Comparison of ENCODE assay signal across 10 cellular contexts in the genomic region with DNA sequence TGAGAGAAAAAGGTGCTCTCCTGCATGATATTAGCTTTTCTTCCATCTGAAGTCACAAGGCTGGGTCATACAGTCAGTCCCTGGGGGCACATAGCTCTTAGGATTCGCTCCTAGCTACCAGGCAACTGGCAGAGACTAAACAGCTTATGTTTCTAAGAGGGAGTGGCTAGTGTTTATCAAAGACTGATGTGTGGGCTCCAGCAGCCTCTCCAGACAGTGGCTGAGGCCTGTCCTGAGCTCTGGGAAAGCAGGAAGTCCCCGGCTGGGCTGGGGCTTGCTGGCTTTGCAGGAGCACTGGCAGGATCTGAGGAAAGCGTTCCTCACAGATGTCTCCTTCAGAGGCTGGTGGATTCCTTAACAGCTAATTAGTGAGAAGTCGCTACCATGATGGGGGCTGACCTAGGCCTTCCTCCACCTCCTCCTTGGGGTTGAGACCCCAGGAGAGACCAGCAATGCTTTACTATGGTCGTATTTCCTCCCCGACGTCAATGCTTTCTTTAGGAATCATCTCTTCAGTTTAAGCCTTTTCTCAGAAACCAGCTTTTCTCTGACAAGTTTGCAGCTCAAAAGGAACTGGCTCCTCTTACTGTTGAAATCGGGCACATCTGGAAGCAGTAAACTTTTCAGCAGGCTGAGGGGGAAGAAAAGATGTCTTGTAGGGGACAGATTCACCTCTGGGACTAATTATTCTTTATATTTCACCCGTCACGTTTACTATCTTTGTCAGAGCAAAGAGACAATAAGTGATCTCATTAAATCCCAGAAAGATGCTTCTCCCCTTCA. TPM values are rescaled to one million over a fixed set of nuclear protein-coding genes. Genes with fewer than 3 reads are reported as not detected.
DNase-seq lines count a peak whose midpoint lies in the region; ATAC-seq and TF ChIP-seq lines count a peak whose summit lies in the region.
"Had no signal": no experiment of that assay in that cellular context is flagged by ENCODE, and none has a peak within 500 bp of the region (broad histone marks: within the 10 kb centered on the region; RNA-seq: fewer than 3 reads in every experiment).

No MANE protein-coding gene starts in this region.

- H3K27ac Mint-ChIP-seq in CD8-positive, alpha-beta T cell, result no peak overlapping the region
- H3K27ac Mint-ChIP-seq: T-helper 1 cell treated with Interleukin-12 subunit alpha and Interleukin-12 subunit beta and Interleukin-4 antibody, amounts not matched to agents 30 μg/mL and 1 μg/mL, for 36 hours had no signal

- no peaks in the 10 kb centered on the region for H3K36me3 Mint-ChIP-seq in CD8-positive, alpha-beta T cell

- CTCF ChIA-PET in CD8-positive, alpha-beta T cell (lab: Charles Lee), result no interaction called here

- no peaks in the 10 kb centered on the region for H3K9me3 ChIP-seq in prostate gland
- H3K9me3 ChIP-seq in CD8-positive, alpha-beta T cell (ENCODE audit: low read length), result no peaks in the 10 kb centered on the region

- no peaks in the 10 kb centered on the region for H3K4me1 ChIP-seq in prostate gland (replicated peaks)
- H3K4me1 ChIP-seq in CD8-positive, alpha-beta T cell (ENCODE audit: insufficient read depth, low read length), result peaks cover 7% of the 10 kb centered on the region

- no peaks in the 10 kb centered on the region for H3K27me3 ChIP-seq in prostate gland (replicated peaks; ENCODE audit: insufficient read depth)
- peaks cover 10% of the 10 kb centered on the region for H3K27me3 ChIP-seq in CD8-positive, alpha-beta T cell (ENCODE audit: insufficient read depth, low read length)

- no peak overlapping the region for H3K4me3 Mint-ChIP-seq in CD8-positive, alpha-beta T cell
- H3K4me3 Mint-ChIP-seq: T-helper 1 cell treated with Interleukin-12 subunit alpha and Interleukin-12 subunit beta and Interleukin-4 antibody, amounts not matched to agents 30 μg/mL and 1 μg/mL, for 36 hours had no signal

- no peaks in the 10 kb centered on the region for H3K9me3 Mint-ChIP-seq in CD8-positive, alpha-beta T cell
- H3K9me3 Mint-ChIP-seq: T-helper 1 cell treated with Interleukin-12 subunit alpha and Interleukin-12 subunit beta and Interleukin-4 antibody, amounts not matched to agents 30 μg/mL and 1 μg/mL, for 36 hours had no signal

- in situ Hi-C loops in G401 (cut with HindIII; ENCODE audit: low sequenced_read_pairs), result no loop called here

- peak overlapping the region in 1 of 2 donors; percentile 13 for H3K27ac ChIP-seq in prostate gland
- H3K27ac ChIP-seq in CD8-positive, alpha-beta T cell (ENCODE audit: low read depth, low read length), result no peak overlapping the region

- ATAC-seq in CD8-positive, alpha-beta T cell, result no peak
- no peak for ATAC-seq in HG02759 (IDR thresholded peaks at IDR 0.05; ENCODE audit: unreplicated experiment)
- ATAC-seq in HG02884 (IDR thresholded peaks at IDR 0.05; ENCODE audit: unreplicated experiment), result no peak

- no peak overlapping the region for H3K4me3 ChIP-seq in prostate gland
- H3K4me3 ChIP-seq in CD8-positive, alpha-beta T cell (ENCODE audit: low read depth, low read length), result no peak overlapping the region

- intact Hi-C loops in prostate gland (cut with DNase I), result loop anchor here (5.0 kb wide), 1 partner anchor 58 kb away; no protein-coding TSS in a partner anchor
- intact Hi-C loops in CD8-positive, alpha-beta T cell (cut with DNase I, micrococcal nuclease), result no loop called here

- DNase-seq in G401 (ENCODE audit: low spot score) (peak; percentile 26), NCI-H69 (lab: John Stamatoyannopoulos, UW) (peak; percentile 85), fibroblast of the conjunctiva (ENCODE audit: low read depth) (peak; percentile 50), prostate gland (ENCODE audit: low spot score) (peak; percentile 35), SHP77 (lab: John Stamatoyannopoulos, UW) (no peak)
- DNase-seq in CD8-positive, alpha-beta T cell, result no peak
- DNase-seq: stimulated activated CD4-positive, alpha-beta T cell treated with anti-CD3 and anti-CD28 coated beads, Interleukin-15, amount 100 ng/mL, for 24 hours had no signal

- no peak for TF ChIP-seq CTCF in prostate gland (IDR thresholded peaks at IDR 0.05)
- TF ChIP-seq CTCF in CD8-positive, alpha-beta T cell (IDR thresholded peaks at IDR 0.05), result no peak

- H3K36me3 ChIP-seq in prostate gland, result no peaks in the 10 kb centered on the region
- no peaks in the 10 kb centered on the region for H3K36me3 ChIP-seq in CD8-positive, alpha-beta T cell (ENCODE audit: insufficient read depth, low read length)

- WGBS in prostate gland, result 35% methylated on average over 10 of the region's 10 CpGs

- H3K4me1 Mint-ChIP-seq in CD8-positive, alpha-beta T cell (ENCODE audit: low read depth), result peaks cover 5% of the 10 kb centered on the region

- POLR2A ChIA-PET in CD8-positive, alpha-beta T cell (lab: Charles Lee), result no interaction called here

- TF ChIP-seq POLR2A in prostate gland (IDR thresholded peaks at IDR 0.05), result no peak

- H3K27me3 Mint-ChIP-seq in CD8-positive, alpha-beta T cell (ENCODE audit: low read depth), result peaks cover 34% of the 10 kb centered on the region

RNA-seq across cellular contexts. Expression of a gene that starts 33.5 kb away (rescaled TPM):
- 7.2 and 12.6 TPM in 2 replicates for total RNA-seq in G401 (2014; rRNA removed; shearing (Covaris generic))
- 10 to 100 TPM; 16.3 to 19.0 TPM for total RNA-seq in prostate gland
- total RNA-seq in CD8-positive, alpha-beta T cell, result 1 to 10 TPM; 1.8 to 2.9 TPM

Comparison
In these comparisons a context has a peak if more than half of its experiments do, and no peak if none do; other contexts are left out.
1. DNase-seq: peak in G401 (single experiment), NCI-H69 (single experiment), fibroblast of the conjunctiva (single experiment) and prostate gland (single experiment); none in SHP77 (0 of 2) and CD8-positive, alpha-beta T cell (0 of 7).